Comparison of ENCODE assay signal across 8 cellular contexts in the genomic region with DNA sequence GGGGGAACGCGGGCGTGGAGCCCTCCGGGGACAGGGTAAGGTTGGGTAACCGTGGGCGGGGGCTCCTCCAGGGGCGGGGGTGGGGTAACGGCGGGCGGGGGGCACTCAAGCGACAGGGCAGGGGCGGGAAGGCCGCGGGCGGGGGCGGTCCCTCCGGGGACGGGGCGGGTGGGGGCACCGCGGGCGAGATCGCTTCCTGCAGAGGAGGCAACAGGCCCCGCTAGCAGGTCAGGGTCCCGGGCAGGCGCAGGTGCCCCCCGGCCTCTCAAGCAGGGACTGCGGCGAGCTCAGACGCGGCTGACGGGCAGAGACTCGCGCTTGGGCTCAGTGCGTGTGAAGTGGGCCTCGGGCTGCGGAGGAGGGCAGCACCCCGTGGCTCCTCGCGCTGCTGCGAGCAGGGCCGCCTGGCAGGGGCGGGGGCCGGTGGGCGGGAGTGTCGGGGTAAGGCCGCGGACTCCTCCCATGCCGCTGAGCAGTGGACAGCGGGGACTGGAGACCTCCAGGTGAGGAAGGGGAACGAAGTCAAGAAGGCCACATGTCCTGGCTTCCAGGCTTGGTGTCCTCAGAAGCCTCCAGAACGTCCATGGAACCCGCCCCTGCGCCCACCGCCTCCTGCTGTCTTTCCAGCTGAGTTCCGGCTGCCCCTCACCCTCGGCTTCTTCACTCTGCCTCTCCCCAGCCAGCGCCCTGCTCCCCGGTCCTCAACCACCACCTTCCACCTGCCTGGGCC. TPM values are rescaled to one million over a fixed set of nuclear protein-coding genes. Genes with fewer than 3 reads are reported as not detected.
DNase-seq lines count a peak whose midpoint lies in the region; TF ChIP-seq lines count a peak whose summit lies in the region.

No MANE protein-coding gene starts in this region.

- H3K27me3 ChIP-seq in SU-DHL-6 (ENCODE audit: low read length) (no peaks in the 10 kb centered on the region), hepatocyte (no peaks in the 10 kb centered on the region), sigmoid colon (peaks cover 0 to 21% (median 18%) of the 10 kb centered on the region in 3 donors)

- H3K4me1 ChIP-seq in hepatocyte (ENCODE audit: insufficient read depth): peaks cover 47% of the 10 kb centered on the region
- peaks cover 0 to 56% (median 52%) of the 10 kb centered on the region in 4 donors for H3K4me1 ChIP-seq in sigmoid colon

- peak overlapping the region; percentile 36 for H2AFZ ChIP-seq in SU-DHL-6 (ENCODE audit: low read depth, low read length, severe bottlenecking)
- H2AFZ ChIP-seq in hepatocyte: peak overlapping the region; percentile 78

- H3K4me3 ChIP-seq in SU-DHL-6 (ENCODE audit: insufficient read depth, low read length, poor library complexity, severe bottlenecking) (peak overlapping the region; percentile 92), hepatocyte (peak overlapping the region; percentile 66), sigmoid colon (peak overlapping the region; percentile 66 to 97 (median 95))

- intact Hi-C loops in sigmoid colon (cut with DNase I): loop anchor here (2.0 kb wide), 2 partner anchors 17 to 113 kb away; partner anchors contain the start of gene NADK

- peak overlapping the region; percentile 91 for H3K4me2 ChIP-seq in SU-DHL-6 (ENCODE audit: low read depth, low read length, poor library complexity, severe bottlenecking)
- peak overlapping the region; percentile 96 for H3K4me2 ChIP-seq in hepatocyte

- H3K36me3 ChIP-seq in SU-DHL-6 (ENCODE audit: low read length): no peaks in the 10 kb centered on the region
- H3K36me3 ChIP-seq in hepatocyte (replicated peaks; ENCODE audit: insufficient read depth, low read depth): no peaks in the 10 kb centered on the region
- H3K36me3 ChIP-seq in sigmoid colon: no peaks in the 10 kb centered on the region

- H3K9me3 ChIP-seq in SU-DHL-6 (ENCODE audit: insufficient read depth, low read length) (no peaks in the 10 kb centered on the region), hepatocyte (ENCODE audit: low read depth) (no peaks in the 10 kb centered on the region), sigmoid colon (no peaks in the 10 kb centered on the region)

- peak overlapping the region; percentile 98 for H3K9ac ChIP-seq in SU-DHL-6 (ENCODE audit: low read length)

- H3K27ac ChIP-seq in SU-DHL-6 (ENCODE audit: low read depth, low read length) (peak overlapping the region; percentile 79), hepatocyte (peak overlapping the region; percentile 99), sigmoid colon (peak overlapping the region; percentile 90 to 100 (median 96))

- TF ChIP-seq POLR2A in GM19193 (IDR thresholded peaks at IDR 0.05; ENCODE audit: extremely low read depth, insufficient read depth, insufficient read length) (peak; percentile 22), sigmoid colon (IDR thresholded peaks at IDR 0.05) (no peak)

- no peak for TF ChIP-seq EP300 in sigmoid colon (IDR thresholded peaks at IDR 0.05)

- H3K9me2 ChIP-seq in SU-DHL-6 (replicated peaks; ENCODE audit: insufficient read depth, low read length) (no peaks in the 10 kb centered on the region), hepatocyte (replicated peaks; ENCODE audit: insufficient read depth) (no peaks in the 10 kb centered on the region)

- DNase-seq in AG20443 (ENCODE audit: low spot score) (peak; percentile 90), KG1 (lab: John Stamatoyannopoulos, UW) (peak; percentile 13), anterior cingulate cortex (lab: John Stamatoyannopoulos, UW) (peak in 43 of 58 donors; percentile 46 to 90 (median 75)), hepatocyte (ENCODE audit: low spot score) (peak; percentile 81), sigmoid colon (peak; percentile 89), middle frontal gyrus (ENCODE audit: extremely low spot score, low spot score) (no peak)

- H4K20me1 ChIP-seq in SU-DHL-6 (ENCODE audit: low read depth, low read length) (peaks cover 25% of the 10 kb centered on the region), hepatocyte (ENCODE audit: insufficient read depth, poor library complexity, severe bottlenecking) (peaks cover 35% of the 10 kb centered on the region)

- H3K79me2 ChIP-seq in SU-DHL-6 (ENCODE audit: insufficient read depth, low read length) (peaks cover 38% of the 10 kb centered on the region), hepatocyte (peaks cover 55% of the 10 kb centered on the region)

- peaks cover 18% of the 10 kb centered on the region for H3F3A ChIP-seq in SU-DHL-6 (ENCODE audit: insufficient read depth)

- TF ChIP-seq CTCF in SU-DHL-6 (IDR thresholded peaks at IDR 0.05; ENCODE audit: insufficient read depth, low read length, poor library complexity, severe bottlenecking): no peak
- no peak for TF ChIP-seq CTCF in hepatocyte (IDR thresholded peaks at IDR 0.05; ENCODE audit: poor library complexity)
- TF ChIP-seq CTCF in sigmoid colon (IDR thresholded peaks at IDR 0.05): no peak

- WGBS in hepatocyte (ENCODE audit: low lambda C conversion rate, missing lambda C conversion rate): 5% methylated on average over 23 of the region's 59 CpGs
- 1 to 2% methylated on average over 59 of the region's 59 CpGs for WGBS in sigmoid colon, 2 donors

RNA-seq across cellular contexts. Expression of gene GNB1, which starts 0.6 kb away (rescaled TPM):
- total RNA-seq in hepatocyte: 134 and 155 TPM in 2 replicates
- 154 and 175 TPM in 2 replicates for polyA plus RNA-seq in hepatocyte
- total RNA-seq in sigmoid colon: 100 to 1,000 TPM; 119 to 157 (median 145) TPM
- 100 to 1,000 TPM; 163 to 197 (median 193) TPM for polyA plus RNA-seq in sigmoid colon

RNA-seq across cellular contexts. Expression of gene CALML6, which starts 23.5 kb away (rescaled TPM):
- total RNA-seq in hepatocyte: 0.53 TPM in 1 of 2 replicates, not detected in the other
- polyA plus RNA-seq in hepatocyte: 0.33 and 1.3 TPM in 2 replicates
- total RNA-seq in sigmoid colon: under 1 TPM in 1 of 4 donors, not detected in 3; 0.36 TPM
- polyA plus RNA-seq in sigmoid colon: under 1 TPM in 1 of 3 donors, not detected in 2; 0.36 TPM

RNA-seq across cellular contexts. Expression of gene TMEM52, which starts 27.6 kb away (rescaled TPM):
- total RNA-seq in hepatocyte: 3.6 and 5.8 TPM in 2 replicates
- polyA plus RNA-seq in hepatocyte: 5.3 and 5.8 TPM in 2 replicates
- 1 to 10 TPM in 2 of 4 donors, not detected in 2; 1.1 to 3.5 TPM for total RNA-seq in sigmoid colon
- 1 to 10 TPM; 1.2 to 5.5 (median 2.1) TPM for polyA plus RNA-seq in sigmoid colon
